Comparison of ENCODE assay signal across 8 cellular contexts in the genomic region with DNA sequence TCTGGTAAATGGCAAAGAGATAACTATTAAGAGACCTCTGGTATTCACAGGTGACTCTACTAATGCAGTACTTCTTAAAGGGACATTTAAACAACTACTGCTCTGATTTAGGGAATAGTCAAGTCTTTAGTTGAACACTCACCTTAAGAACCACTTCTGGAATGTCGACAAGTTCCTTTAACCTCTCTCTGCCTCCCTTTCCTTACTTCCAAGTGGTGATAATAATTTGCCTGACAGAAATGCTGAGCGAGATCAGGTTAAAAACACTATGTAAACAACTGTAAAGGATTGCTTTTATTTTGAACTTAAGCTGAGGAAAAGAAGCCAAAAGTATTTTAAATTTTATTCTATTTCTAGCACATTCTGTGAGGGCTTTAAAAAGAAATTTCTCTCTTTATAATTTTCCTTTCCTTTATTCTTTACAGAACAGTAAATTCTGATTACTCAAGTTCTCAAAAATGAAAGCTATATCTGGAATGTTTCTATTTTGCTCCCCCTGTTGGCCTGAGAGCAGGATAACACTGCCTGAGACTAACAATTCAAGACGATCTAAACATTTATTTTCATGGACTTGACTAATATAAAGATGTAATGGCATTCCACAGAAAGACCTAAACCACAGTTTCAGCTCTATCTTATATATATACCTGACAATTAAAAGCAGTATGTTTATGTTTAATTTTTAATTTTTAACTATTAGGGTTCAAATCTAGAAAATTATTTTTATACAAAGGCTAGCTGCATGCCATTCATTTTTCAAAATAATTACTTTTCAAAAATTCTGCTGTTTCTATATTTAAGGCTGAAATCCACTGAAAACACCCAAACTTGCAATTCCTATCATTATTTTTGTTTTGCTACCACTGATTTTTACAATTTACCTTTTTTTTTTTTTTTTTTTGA. TPM values are rescaled to one million over a fixed set of nuclear protein-coding genes. Genes with fewer than 3 reads are reported as not detected.
DNase-seq lines count a peak whose midpoint lies in the region; ATAC-seq and TF ChIP-seq lines count a peak whose summit lies in the region.

No MANE protein-coding gene starts in this region.

- no peak overlapping the region for H3K4me3 ChIP-seq in right lobe of liver

- H3K4me1 ChIP-seq in right lobe of liver = peaks cover 0 to 5% (median 3%) of the 10 kb centered on the region in 4 donors

- peak overlapping the region; percentile 80 for H3K27ac Mint-ChIP-seq in type B pancreatic cell
- no peak overlapping the region for H3K27ac Mint-ChIP-seq in activated naive CD8-positive, alpha-beta T cell treated with anti-CD3 and anti-CD28 coated beads for 36 hours

- peak overlapping the region in 2 of 3 donors; percentile 35 to 52 for H3K27ac ChIP-seq in right lobe of liver

- 11% methylated on average over 3 of the region's 3 CpGs for WGBS in right lobe of liver (ENCODE audit: insufficient coverage, low coverage, low lambda C conversion rate, missing lambda C conversion rate)

- ATAC-seq in right lobe of liver = peak; percentile 78 to 92 (median 86)
- no peak for ATAC-seq in GM18907 (IDR thresholded peaks at IDR 0.05; ENCODE audit: unreplicated experiment)

- H3K9me3 ChIP-seq in right lobe of liver = no peaks in the 10 kb centered on the region

- no peaks in the 10 kb centered on the region for H3K27me3 ChIP-seq in right lobe of liver

- H3K4me3 Mint-ChIP-seq in type B pancreatic cell = no peak overlapping the region
- H3K4me3 Mint-ChIP-seq in activated naive CD8-positive, alpha-beta T cell treated with anti-CD3 and anti-CD28 coated beads for 36 hours = no peak overlapping the region

- TF ChIP-seq CTCF in right lobe of liver (IDR thresholded peaks at IDR 0.05) = peak; percentile 79 to 86 (median 82)
- peak; percentile 92 for TF ChIP-seq CTCF in type B pancreatic cell (conservative IDR thresholded peaks at IDR 0.05)

- intact Hi-C loops in right lobe of liver (cut with DNase I) = no loop called here

- peaks cover 16% of the 10 kb centered on the region for H3K36me3 Mint-ChIP-seq in type B pancreatic cell
- H3K36me3 Mint-ChIP-seq in activated naive CD8-positive, alpha-beta T cell treated with anti-CD3 and anti-CD28 coated beads for 36 hours = peaks cover 30% of the 10 kb centered on the region

- H3K4me1 Mint-ChIP-seq in type B pancreatic cell (ENCODE audit: unreplicated experiment) = peaks cover 7% of the 10 kb centered on the region
- H3K4me1 Mint-ChIP-seq in activated naive CD8-positive, alpha-beta T cell treated with anti-CD3 and anti-CD28 coated beads for 36 hours = peaks cover 27% of the 10 kb centered on the region

- DNase-seq in DMS114 treated with DMSO at 0.1 percent for 48 hours (lab: John Stamatoyannopoulos, UW; ENCODE audit: unreplicated experiment) = peak; percentile 60
- peak; percentile 35 for DNase-seq in HT1080 (ENCODE audit: low read depth)
- DNase-seq in NOMO-1 treated with dmso at 0.1 percent for 144 hours (lab: John Stamatoyannopoulos, UW; ENCODE audit: unreplicated experiment) = peak; percentile 2
- DNase-seq in cerebellum (ENCODE audit: low spot score) = peak; percentile 66
- peak in 1 of 3 donors; percentile 23 for DNase-seq in right lobe of liver
- DNase-seq in type B pancreatic cell (ENCODE audit: extremely low spot score, unreplicated experiment) = no peak
- no peak for DNase-seq in activated naive CD8-positive, alpha-beta T cell treated with anti-CD3 and anti-CD28 coated beads for 36 hours

- peaks cover 0 to 39% (median 22%) of the 10 kb centered on the region in 4 donors for H3K36me3 ChIP-seq in right lobe of liver

- TF ChIP-seq POLR2A in right lobe of liver (IDR thresholded peaks at IDR 0.05) = no peak

- H3K9me3 Mint-ChIP-seq in type B pancreatic cell = no peaks in the 10 kb centered on the region
- H3K9me3 Mint-ChIP-seq in activated naive CD8-positive, alpha-beta T cell treated with anti-CD3 and anti-CD28 coated beads for 36 hours = no peaks in the 10 kb centered on the region

- H3K27me3 Mint-ChIP-seq in type B pancreatic cell = no peaks in the 10 kb centered on the region
- no peaks in the 10 kb centered on the region for H3K27me3 Mint-ChIP-seq in activated naive CD8-positive, alpha-beta T cell treated with anti-CD3 and anti-CD28 coated beads for 36 hours

RNA-seq across cellular contexts. Expression of gene ZCCHC8, which starts 29.2 kb away (rescaled TPM):
- 15.9 and 19.6 TPM in 2 replicates for total RNA-seq in HT1080 (2014; rRNA removed; shearing (Covaris generic))
- 17.6 and 18.5 TPM in 2 replicates for polyA plus RNA-seq in HT1080 (2015; cell fraction: cytosol; rRNA removed)
- 63.9 and 65.8 TPM in 2 replicates for polyA plus RNA-seq in HT1080 (2015; cell fraction: nucleus; rRNA removed)
- total RNA-seq in cerebellum (37.6 TPM), right lobe of liver (10 to 100 TPM in 2 of 6 experiments, 1 to 10 TPM in 4; 8.5 to 13.0 (median 9.3) TPM), type B pancreatic cell (ENCODE audit: low replicate concordance) (27.2 and 30.4 TPM in 2 replicates)
- total RNA-seq in activated naive CD8-positive, alpha-beta T cell treated with anti-CD3 and anti-CD28 coated beads for 36 hours = 10 to 100 TPM; 40.7 to 41.7 TPM

RNA-seq across cellular contexts. Expression of gene CLIP1, which starts 49.1 kb away (rescaled TPM):
- total RNA-seq in HT1080 (2014; rRNA removed; shearing (Covaris generic)) = 24.1 and 26.6 TPM in 2 replicates
- 22.7 and 28.3 TPM in 2 replicates for polyA plus RNA-seq in HT1080 (2015; cell fraction: cytosol; rRNA removed)
- polyA plus RNA-seq in HT1080 (2015; cell fraction: nucleus; rRNA removed) = 43.7 and 48.1 TPM in 2 replicates
- total RNA-seq in cerebellum (76.9 TPM), right lobe of liver (10 to 100 TPM; 35.4 to 63.4 (median 43.1) TPM), type B pancreatic cell (ENCODE audit: low replicate concordance) (59.1 and 119 TPM in 2 replicates)
- total RNA-seq in activated naive CD8-positive, alpha-beta T cell treated with anti-CD3 and anti-CD28 coated beads for 36 hours = 10 to 100 TPM; 32.4 to 33.9 TPM

RNA-seq across cellular contexts. Expression of gene RSRC2, which starts 55.2 kb away (rescaled TPM):
- 42.0 and 46.2 TPM in 2 replicates for total RNA-seq in HT1080 (2014; rRNA removed; shearing (Covaris generic))
- 27.7 and 31.4 TPM in 2 replicates for polyA plus RNA-seq in HT1080 (2015; cell fraction: cytosol; rRNA removed)
- 89.3 and 104 TPM in 2 replicates for polyA plus RNA-seq in HT1080 (2015; cell fraction: nucleus; rRNA removed)
- 82.8 TPM for total RNA-seq in cerebellum
- total RNA-seq in right lobe of liver = 10 to 100 TPM; 17.6 to 27.7 (median 23.4) TPM
- total RNA-seq in type B pancreatic cell (ENCODE audit: low replicate concordance) = 78.0 and 100.0 TPM in 2 replicates
- total RNA-seq in activated naive CD8-positive, alpha-beta T cell treated with anti-CD3 and anti-CD28 coated beads for 36 hours = 10 to 100 TPM; 89.0 to 93.0 TPM

RNA-seq across cellular contexts. Expression of gene KNTC1, which starts 55.5 kb away (rescaled TPM):
- 34.0 and 42.3 TPM in 2 replicates for total RNA-seq in HT1080 (2014; rRNA removed; shearing (Covaris generic))
- polyA plus RNA-seq in HT1080 (2015; cell fraction: cytosol; rRNA removed) = 17.7 and 20.1 TPM in 2 replicates
- polyA plus RNA-seq in HT1080 (2015; cell fraction: nucleus; rRNA removed) = 248 and 253 TPM in 2 replicates
- total RNA-seq in cerebellum = 60.8 TPM
- total RNA-seq in right lobe of liver = 10 to 100 TPM in 1 of 6 experiments, 1 to 10 TPM in 5; 2.1 to 10.7 (median 3.5) TPM
- total RNA-seq in type B pancreatic cell (ENCODE audit: low replicate concordance) = 31.6 and 74.8 TPM in 2 replicates
- 10 to 100 TPM; 85.9 to 89.9 TPM for total RNA-seq in activated naive CD8-positive, alpha-beta T cell treated with anti-CD3 and anti-CD28 coated beads for 36 hours

Comparison
In these comparisons a context has a peak if more than half of its experiments do, and no peak if none do; other contexts are left out.
1. DNase-seq: peak in DMS114 treated with DMSO at 0.1 percent for 48 hours (single experiment), HT1080 (single experiment), NOMO-1 treated with dmso at 0.1 percent for 144 hours (single experiment) and cerebellum (single experiment); none in type B pancreatic cell (single experiment) and activated naive CD8-positive, alpha-beta T cell treated with anti-CD3 and anti-CD28 coated beads for 36 hours (single experiment).